ENCODE assay signal across 12 cellular contexts in the genomic region with DNA sequence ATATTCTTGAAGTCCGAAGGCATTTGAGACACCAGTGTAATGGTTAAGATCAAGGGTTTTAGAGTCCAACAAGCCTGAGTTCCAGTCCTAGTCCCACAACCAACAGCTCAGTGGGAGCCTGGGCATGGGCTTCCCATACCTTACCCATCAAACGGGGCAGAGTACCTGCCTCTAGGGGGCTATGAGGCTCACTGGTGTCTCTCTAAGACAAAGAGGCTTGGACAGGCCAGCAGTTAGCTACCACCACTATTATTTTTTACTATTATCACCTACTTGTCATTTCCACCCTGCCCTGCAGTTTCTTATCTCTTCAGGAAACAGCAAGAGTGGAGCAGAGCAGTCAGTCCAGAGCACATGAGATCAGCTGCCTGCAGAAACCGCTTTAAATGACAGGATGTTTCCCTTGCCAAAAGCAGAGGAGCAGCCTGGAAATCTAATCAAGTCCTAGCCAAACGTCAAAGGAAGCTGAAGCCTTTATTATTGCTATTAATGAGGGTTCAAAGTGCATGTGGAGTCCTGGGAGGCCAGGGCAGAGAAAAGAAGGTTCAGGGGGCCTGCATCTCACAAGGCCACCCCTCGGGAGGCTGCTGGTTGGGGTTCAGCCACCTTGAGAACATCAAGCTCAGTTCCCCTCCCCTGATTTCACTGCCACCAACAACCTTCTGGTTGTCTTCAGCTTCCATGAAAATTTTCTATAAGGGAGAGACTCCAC.
DNase-seq lines count a peak whose midpoint lies in the region; ATAC-seq, FAIRE-seq and TF ChIP-seq lines count a peak whose summit lies in the region.
"Had no signal": no experiment of that assay in that cellular context is flagged by ENCODE, and none has a peak within 500 bp of the region (broad histone marks: within the 10 kb centered on the region; RNA-seq: fewer than 3 reads in every experiment).

No MANE protein-coding gene starts in this region.

- no peaks in the 10 kb centered on the region for H3K27me3 ChIP-seq in IMR-90 (ENCODE audit: control insufficient read depth, insufficient read depth, low read length)
- no peaks in the 10 kb centered on the region for H3K27me3 ChIP-seq in left lung

- in situ Hi-C loops in IMR-90 (cut with MboI; ENCODE audit: low sequenced_read_pairs), result no loop called here

- no peak for DNase-seq in A549 (ENCODE audit: low read depth in 1 of 2, low spot score in 1 of 2)
- DNase-seq in IMR-90, result peak; percentile 56
- DNase-seq in choroid plexus epithelial cell (ENCODE audit: low read depth), result peak; percentile 70
- DNase-seq in left lung, result no peak
- no peak for DNase-seq in kidney glomerular epithelial cell (lab: John Stamatoyannopoulos, UW)
- no peak for DNase-seq in AG08395 (ENCODE audit: low spot score)
- no peak for DNase-seq in activated CD8-positive, alpha-beta memory T cell treated with anti-CD3 and anti-CD28 coated beads, Interleukin-2, amount 50 U/mL, for 4 hours
- DNase-seq in medulla oblongata (ENCODE audit: extremely low spot score), result no peak
- DNase-seq: activated CD4-positive, alpha-beta T cell treated with anti-CD3 and anti-CD28 coated beads for 48 hours; naive B cell had no signal

- H3K4me2 ChIP-seq in A549, result peak overlapping the region; percentile 34
- no peak overlapping the region for H3K4me2 ChIP-seq in IMR-90 (ENCODE audit: low read depth, low read length)

- H2AFZ ChIP-seq in IMR-90 (replicated peaks; ENCODE audit: low read length, poor library complexity), result peak overlapping the region; percentile 88

- peak overlapping the region; percentile 74 for H2AK5ac ChIP-seq in IMR-90 (ENCODE audit: low read depth, low read length)

- H2BK20ac ChIP-seq in IMR-90 (ENCODE audit: low read depth, low read length), result peak overlapping the region; percentile 93

- peak overlapping the region; percentile 25 for H3K18ac ChIP-seq in IMR-90 (ENCODE audit: low read depth, low read length)

- H4K91ac ChIP-seq in IMR-90 (ENCODE audit: insufficient read depth, low read depth, low read length), result peak overlapping the region; percentile 91

- H3K23ac ChIP-seq in IMR-90 (ENCODE audit: low read depth, low read length), result peak overlapping the region; percentile 83

- H4K20me1 ChIP-seq in IMR-90 (ENCODE audit: insufficient read depth, low read length), result no peaks in the 10 kb centered on the region

- H4K5ac ChIP-seq in IMR-90 (ENCODE audit: low read depth, low read length), result peak overlapping the region; percentile 35; the same call in 1 of the 2 replicates

- H2BK15ac ChIP-seq in IMR-90 (ENCODE audit: low read depth, low read length), result peak overlapping the region; percentile 93; the same call in 2 of the 3 replicates

- peaks cover 18% of the 10 kb centered on the region for H3K9me1 ChIP-seq in IMR-90 (ENCODE audit: insufficient read depth, low read length)

- H3K4ac ChIP-seq in IMR-90 (ENCODE audit: low read depth, low read length), result peak overlapping the region; percentile 92

- H3K9me3 ChIP-seq in A549 (no peaks in the 10 kb centered on the region), IMR-90 (ENCODE audit: control insufficient read depth, insufficient read depth, low read length) (no peaks in the 10 kb centered on the region), left lung (no peaks in the 10 kb centered on the region)

- peak overlapping the region; percentile 93 for H2AK9ac ChIP-seq in IMR-90 (replicated peaks; ENCODE audit: low read depth, low read length, poor library complexity)

- H3K4me3 ChIP-seq in A549 (no peak overlapping the region), IMR-90 (ENCODE audit: insufficient read depth, low read depth, low read length) (no peak overlapping the region), choroid plexus epithelial cell (ENCODE audit: low read depth, low read length) (no peak overlapping the region), left lung (no peak overlapping the region)

- CTCF ChIA-PET in A549 (lab: Yijun Ruan, JAX), result interaction anchor here (0.6 to 1.4 kb wide), 6 partner anchors 13 to 245 kb away, joined by 3 read pairs; no protein-coding TSS in a partner anchor
- CTCF ChIA-PET in IMR-90 (lab: Yijun Ruan, JAX), result interaction anchor here (0.6 to 1.1 kb wide), 3 partner anchors 12 to 106 kb away, joined by 3 read pairs; no protein-coding TSS in a partner anchor

- H3K9ac ChIP-seq in IMR-90 (ENCODE audit: low read depth, low read length), result no peak overlapping the region; the same call in 1 of the 2 replicates

- TF ChIP-seq CTCF in A549 (IDR thresholded peaks at IDR 0.05) (no peak), IMR-90 (conservative IDR thresholded peaks at IDR 0.05; ENCODE audit: low read depth, low read length) (peak; percentile 16; the same call in 1 of the 2 replicates), choroid plexus epithelial cell (conservative IDR thresholded peaks at IDR 0.05; ENCODE audit: low read depth, low read length) (peak; percentile 49), left lung (IDR thresholded peaks at IDR 0.05) (no peak)

- H3K56ac ChIP-seq in IMR-90 (ENCODE audit: extremely low read depth, insufficient read depth, low read length), result peak overlapping the region; percentile 32; the same call in 1 of the 2 replicates

- TF ChIP-seq RAD21 in A549 (conservative IDR thresholded peaks at IDR 0.05 in 1 of 2, IDR thresholded peaks at IDR 0.05 in 1 of 2) (peak in 1 of 2 experiments; percentile 28; a peak in 1 of 5 replicates), IMR-90 (IDR thresholded peaks at IDR 0.05; ENCODE audit: low read length) (no peak)

- H2BK120ac ChIP-seq in IMR-90 (ENCODE audit: low read depth, low read length), result peak overlapping the region; percentile 94

- peaks cover 0 to 6% of the 10 kb centered on the region in 2 experiments; a peak in 1 of 4 replicates for H3K79me1 ChIP-seq in IMR-90 (ENCODE audit: low read depth in 1 of 2, low read length in 2 of 2)

- H2BK5ac ChIP-seq in IMR-90 (ENCODE audit: low read depth, low read length, poor library complexity, severe bottlenecking), result peak overlapping the region; percentile 22

- intact Hi-C loops in IMR-90 (cut with micrococcal nuclease) (no loop called here), left lung (cut with DNase I) (no loop called here)

- no TSS peak for BruUV-seq in IMR-90 (replicated peaks; lab: Mats Ljungman, UMichigan)

- TF ChIP-seq POLR2A in A549 (IDR thresholded peaks at IDR 0.05; ENCODE audit: low read length), result no peak
- no peak for TF ChIP-seq POLR2A in IMR-90 (IDR thresholded peaks at IDR 0.05; ENCODE audit: low read depth, low read length)

- no peaks in the 10 kb centered on the region for H3K36me3 ChIP-seq in IMR-90 (ENCODE audit: control insufficient read depth, insufficient read depth, low read length)
- H3K36me3 ChIP-seq in left lung, result no peaks in the 10 kb centered on the region

- POLR2A ChIA-PET in A549 (lab: Yijun Ruan, JAX), result interaction anchor here (0.6 kb wide), 1 partner anchor 9 kb away, joined by 3 read pairs; no protein-coding TSS in a partner anchor
- POLR2A ChIA-PET in IMR-90 (lab: Charles Lee; ENCODE audit: unreplicated experiment), result no interaction called here

- WGBS in A549 (ENCODE audit: missing lambda C conversion rate), result 76% methylated on average over 5 of the region's 5 CpGs
- 0% methylated on average over 1 of the region's 5 CpGs; no CpG with 5 or more reads in 1 of the 2 experiments for WGBS in IMR-90 (ENCODE audit: extremely low coverage in 2 of 2, insufficient read length in 1 of 2), 2 experiments

- ATAC-seq in A549, result peak in 1 of 2 experiments; percentile 73; a peak in 3 of 6 replicates
- peak; percentile 48 for ATAC-seq in IMR-90 (ENCODE audit: low read depth)
- ATAC-seq in left lung, result peak; percentile 45

- peak overlapping the region; percentile 89 for H3K14ac ChIP-seq in IMR-90 (replicated peaks; ENCODE audit: low read depth, low read length)

- dilution Hi-C loops in IMR-90 (cut with HindIII; ENCODE audit: low sequenced_read_pairs, unreplicated experiment), result no loop called here

- no peak for FAIRE-seq in A549 (lab: Jason Lieb, UNC)
- FAIRE-seq: colon had no signal

- H3K27ac ChIP-seq in A549 (peak overlapping the region; percentile 72 to 90), IMR-90 (ENCODE audit: insufficient read depth, low read length) (peak overlapping the region; percentile 16; the same call in 1 of the 2 replicates), left lung (peak overlapping the region in 1 of 2 donors; percentile 41)
- H3K27ac ChIP-seq: C4-2B had no signal

- peak overlapping the region; percentile 49 to 95; a peak in 3 of 4 replicates for H4K8ac ChIP-seq in IMR-90 (ENCODE audit: low read depth in 2 of 2, low read length in 2 of 2)

- TF ChIP-seq EP300 in A549 (IDR thresholded peaks at IDR 0.05), result no peak

- H3K4me1 ChIP-seq in A549 (peaks cover 41% of the 10 kb centered on the region), IMR-90 (ENCODE audit: control insufficient read depth, insufficient read depth, low read length) (peaks cover 16% of the 10 kb centered on the region), left lung (peaks cover 9 to 34% of the 10 kb centered on the region in 2 donors)

TF ChIP-seq in A549, 52 proteins besides CTCF, POLR2A, EP300 and RAD21:
- TF ChIP-seq MAFK (IDR thresholded peaks at IDR 0.05; ENCODE audit: partially characterized antibody), result no peak
- TF ChIP-seq CBX8 (IDR thresholded peaks at IDR 0.05), result no peak
- TF ChIP-seq EHF (CRISPR knock-in tag; IDR thresholded peaks at IDR 0.05), result 0 out of 2 replicates have a peak, but pooled peaks have one; percentile 35

TF ChIP-seq in IMR-90, 13 proteins besides CTCF, POLR2A, EP300 and RAD21 (continues in another document):
- no peak for TF ChIP-seq BHLHE40 (IDR thresholded peaks at IDR 0.05; ENCODE audit: low read depth, low read length)
- TF ChIP-seq, protein P1, sequence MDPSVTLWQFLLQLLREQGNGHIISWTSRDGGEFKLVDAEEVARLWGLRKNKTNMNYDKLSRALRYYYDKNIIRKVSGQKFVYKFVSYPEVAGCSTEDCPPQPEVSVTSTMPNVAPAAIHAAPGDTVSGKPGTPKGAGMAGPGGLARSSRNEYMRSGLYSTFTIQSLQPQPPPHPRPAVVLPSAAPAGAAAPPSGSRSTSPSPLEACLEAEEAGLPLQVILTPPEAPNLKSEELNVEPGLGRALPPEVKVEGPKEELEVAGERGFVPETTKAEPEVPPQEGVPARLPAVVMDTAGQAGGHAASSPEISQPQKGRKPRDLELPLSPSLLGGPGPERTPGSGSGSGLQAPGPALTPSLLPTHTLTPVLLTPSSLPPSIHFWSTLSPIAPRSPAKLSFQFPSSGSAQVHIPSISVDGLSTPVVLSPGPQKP (IDR thresholded peaks at IDR 0.05; ENCODE audit: borderline replicate concordance, low read depth, low read length), result no peak
- no peak for TF ChIP-seq FOS (IDR thresholded peaks at IDR 0.05; ENCODE audit: low read depth, low read length)
- TF ChIP-seq RCOR1 (IDR thresholded peaks at IDR 0.05; ENCODE audit: insufficient replicate concordance, low read length), result no peak
- TF ChIP-seq, protein P2, sequence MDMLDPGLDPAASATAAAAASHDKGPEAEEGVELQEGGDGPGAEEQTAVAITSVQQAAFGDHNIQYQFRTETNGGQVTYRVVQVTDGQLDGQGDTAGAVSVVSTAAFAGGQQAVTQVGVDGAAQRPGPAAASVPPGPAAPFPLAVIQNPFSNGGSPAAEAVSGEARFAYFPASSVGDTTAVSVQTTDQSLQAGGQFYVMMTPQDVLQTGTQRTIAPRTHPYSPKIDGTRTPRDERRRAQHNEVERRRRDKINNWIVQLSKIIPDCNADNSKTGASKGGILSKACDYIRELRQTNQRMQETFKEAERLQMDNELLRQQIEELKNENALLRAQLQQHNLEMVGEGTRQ (IDR thresholded peaks at IDR 0.05; ENCODE audit: low read depth, low read length), result no peak
- TF ChIP-seq SMC3 (IDR thresholded peaks at IDR 0.05; ENCODE audit: low read depth, low read length), result no peak

Comparison
In these comparisons a context has a peak if more than half of its experiments do, and no peak if none do; other contexts are left out.
1. DNase-seq: peak in IMR-90 (single experiment) and choroid plexus epithelial cell (single experiment); none in A549 (0 of 2), left lung (0 of 2), kidney glomerular epithelial cell (single experiment), AG08395 (single experiment), activated CD8-positive, alpha-beta memory T cell treated with anti-CD3 and anti-CD28 coated beads, Interleukin-2, amount 50 U/mL, for 4 hours (single experiment) and medulla oblongata (single experiment).
2. CTCF ChIP-seq: peak in IMR-90 (single experiment) and choroid plexus epithelial cell (single experiment); none in A549 (single experiment) and left lung (0 of 2).